In genomic region chr19:17479325-17479791, GRCh38 we compare ENCODE assay signal across 1 cellular context.
TF ChIP-seq lines count a peak whose summit lies in the region.

No MANE protein-coding gene starts in this region.

TF ChIP-seq in GM23338, 12 proteins besides CTCF, POLR2A, EP300 and RAD21:
- no peak for TF ChIP-seq REST (IDR thresholded peaks at IDR 0.05; ENCODE audit: unreplicated experiment)
- no peak for TF ChIP-seq STAT1 (IDR thresholded peaks at IDR 0.05; ENCODE audit: unreplicated experiment)
- TF ChIP-seq JUNB (IDR thresholded peaks at IDR 0.05; ENCODE audit: unreplicated experiment): no peak
- TF ChIP-seq ETS1 (IDR thresholded peaks at IDR 0.05): no peak
- no peak for TF ChIP-seq CREB1 (CRISPR knock-in tag; IDR thresholded peaks at IDR 0.05; ENCODE audit: low read depth)
- TF ChIP-seq ZNF462 (CRISPR knock-in tag; IDR thresholded peaks at IDR 0.05): no peak
- no peak for TF ChIP-seq EZH2 (IDR thresholded peaks at IDR 0.05; ENCODE audit: low read depth, unreplicated experiment)
- TF ChIP-seq EZH2phosphoT487 (IDR thresholded peaks at IDR 0.05; ENCODE audit: unreplicated experiment): no peak
- TF ChIP-seq ZNF114 (CRISPR knock-in tag; IDR thresholded peaks at IDR 0.05): no peak
- TF ChIP-seq POLR2AphosphoS5 (IDR thresholded peaks at IDR 0.05; ENCODE audit: low read depth): no peak
- TF ChIP-seq ZNF331 (CRISPR knock-in tag; IDR thresholded peaks at IDR 0.05; ENCODE audit: low read depth): no peak
- TF ChIP-seq NANOG (IDR thresholded peaks at IDR 0.05; ENCODE audit: borderline replicate concordance): no peak
